8 cellular contexts compared by ENCODE assay signal in genomic region chr6:71886184-71887005, GRCh38. TPM values are rescaled to one million over a fixed set of nuclear protein-coding genes. Genes with fewer than 3 reads are reported as not detected.
DNase-seq lines count a peak whose midpoint lies in the region; ATAC-seq and TF ChIP-seq lines count a peak whose summit lies in the region.

Gene RIMS1 (plus strand): TSS chr6:71886550. CDS start chr6:71887024, 474 bp downstream.

- H3K36me3 Mint-ChIP-seq in activated naive CD4-positive, alpha-beta T cell treated with anti-CD3 and anti-CD28 coated beads, Interleukin-2, amount 10 ng/mL, durations not matched to agents 7 days and 5 days: peaks cover 2% of the 10 kb centered on the region

- WGBS in heart left ventricle, 4 donors: 2 to 3% (median 3%) methylated on average over 34 to 70 of the region's 70 CpGs

- H3K27me3 Mint-ChIP-seq in activated naive CD4-positive, alpha-beta T cell treated with anti-CD3 and anti-CD28 coated beads, Interleukin-2, amount 10 ng/mL, durations not matched to agents 7 days and 5 days: peaks cover 31% of the 10 kb centered on the region

- intact Hi-C loops in heart left ventricle (cut with DNase I): no loop called here
- intact Hi-C loops in sciatic nerve (cut with DNase I): no loop called here

- no peaks in the 10 kb centered on the region for H3K9me3 Mint-ChIP-seq in activated naive CD4-positive, alpha-beta T cell treated with anti-CD3 and anti-CD28 coated beads, Interleukin-2, amount 10 ng/mL, durations not matched to agents 7 days and 5 days

- peaks cover 2% of the 10 kb centered on the region for H3K4me1 Mint-ChIP-seq in activated naive CD4-positive, alpha-beta T cell treated with anti-CD3 and anti-CD28 coated beads, Interleukin-2, amount 10 ng/mL, durations not matched to agents 7 days and 5 days

- peaks cover 8 to 50% (median 24%) of the 10 kb centered on the region in 9 donors for H3K27me3 ChIP-seq in heart left ventricle

- ATAC-seq in GM19463 (IDR thresholded peaks at IDR 0.05; ENCODE audit: unreplicated experiment): peak; percentile 88
- peak; percentile 83 for ATAC-seq in HG03565 (IDR thresholded peaks at IDR 0.05; ENCODE audit: unreplicated experiment)
- peak in 1 of 4 donors; percentile 27 for ATAC-seq in heart left ventricle
- peak; percentile 43 for ATAC-seq in sciatic nerve
- no peak for ATAC-seq in activated CD4-positive, CD25-positive, alpha-beta regulatory T cell treated with anti-CD3 and anti-CD28 coated beads, Interleukin-2, amount 50 U/mL, for 24 hours

- peak within 1 kb of the TSS; percentile 5 to 53 (median 36) for H3K4me3 ChIP-seq in heart left ventricle

- no peaks in the 10 kb centered on the region for H3K9me3 ChIP-seq in heart left ventricle

- no peak within 1 kb of the TSS for H3K27ac ChIP-seq in heart left ventricle

- H3K36me3 ChIP-seq in heart left ventricle: no peaks in the 10 kb centered on the region

- CTCF ChIA-PET in activated naive CD4-positive, alpha-beta T cell treated with anti-CD3 and anti-CD28 coated beads, Interleukin-2, amount 10 ng/mL, durations not matched to agents 7 days and 5 days (lab: Charles Lee): no interaction called here

- TF ChIP-seq CTCF in heart left ventricle (IDR thresholded peaks at IDR 0.05): peak in 1 of 12 donors; percentile 18

- DNase-seq in EL (peak; percentile 26), T1000 (lab: John Stamatoyannopoulos, UW) (peak; percentile 49), heart left ventricle (peak in 1 of 5 donors; percentile 54), sciatic nerve (ENCODE audit: low spot score) (no peak)
- no peak for DNase-seq in activated naive CD4-positive, alpha-beta T cell treated with anti-CD3 and anti-CD28 coated beads, Interleukin-2, amount 10 ng/mL, durations not matched to agents 7 days and 5 days

- TF ChIP-seq POLR2A in heart left ventricle (IDR thresholded peaks at IDR 0.05): no peak

- H3K4me3 Mint-ChIP-seq in activated naive CD4-positive, alpha-beta T cell treated with anti-CD3 and anti-CD28 coated beads, Interleukin-2, amount 10 ng/mL, durations not matched to agents 7 days and 5 days: no peak within 1 kb of the TSS

- H3K27ac Mint-ChIP-seq in activated naive CD4-positive, alpha-beta T cell treated with anti-CD3 and anti-CD28 coated beads, Interleukin-2, amount 10 ng/mL, durations not matched to agents 7 days and 5 days: no peak within 1 kb of the TSS

- peaks cover 0 to 10% (median 0%) of the 10 kb centered on the region in 12 donors for H3K4me1 ChIP-seq in heart left ventricle

RNA-seq across cellular contexts. Expression of gene RIMS1, which starts in this region (rescaled TPM):
- total RNA-seq in heart left ventricle (1 to 10 TPM in 4 of 9 donors, under 1 TPM in 3, not detected in 2; 0.11 to 3.2 (median 1.1) TPM), sciatic nerve (3.4 TPM)
- polyA plus RNA-seq in heart left ventricle: not detected

Comparison
In these comparisons a context has a peak if more than half of its experiments do, and no peak if none do; other contexts are left out.
1. DNase-seq: peak in EL (single experiment) and T1000 (single experiment); none in sciatic nerve (single experiment) and activated naive CD4-positive, alpha-beta T cell treated with anti-CD3 and anti-CD28 coated beads, Interleukin-2, amount 10 ng/mL, durations not matched to agents 7 days and 5 days (single experiment).
2. ATAC-seq: peak in GM19463 (single experiment), HG03565 (single experiment) and sciatic nerve (single experiment); none in activated CD4-positive, CD25-positive, alpha-beta regulatory T cell treated with anti-CD3 and anti-CD28 coated beads, Interleukin-2, amount 50 U/mL, for 24 hours (0 of 2).